ENCODE assay signal across 8 cellular contexts in genomic region chr17:50147841-50148225, GRCh38. TPM values are rescaled to one million over a fixed set of nuclear protein-coding genes. Genes with fewer than 3 reads are reported as not detected.
DNase-seq lines count a peak whose midpoint lies in the region; ATAC-seq, FAIRE-seq and TF ChIP-seq lines count a peak whose summit lies in the region.

No MANE protein-coding gene starts in this region.

- no peaks in the 10 kb centered on the region for H3K27me3 Mint-ChIP-seq in T-helper 1 cell treated with Interleukin-12 subunit alpha and Interleukin-12 subunit beta and Interleukin-4 antibody, amounts not matched to agents 30 μg/mL and 1 μg/mL, for 36 hours (ENCODE audit: low read depth)

- peaks cover 44% of the 10 kb centered on the region for H3K4me1 Mint-ChIP-seq in T-helper 1 cell treated with Interleukin-12 subunit alpha and Interleukin-12 subunit beta and Interleukin-4 antibody, amounts not matched to agents 30 μg/mL and 1 μg/mL, for 36 hours (ENCODE audit: low read depth)

- H3K9me3 ChIP-seq in ascending aorta = no peaks in the 10 kb centered on the region
- no peaks in the 10 kb centered on the region for H3K9me3 ChIP-seq in thoracic aorta

- peak overlapping the region; percentile 91 for H3K27ac Mint-ChIP-seq in T-helper 1 cell treated with Interleukin-12 subunit alpha and Interleukin-12 subunit beta and Interleukin-4 antibody, amounts not matched to agents 30 μg/mL and 1 μg/mL, for 36 hours

- H3K27me3 ChIP-seq in ascending aorta (no peaks in the 10 kb centered on the region), thoracic aorta (replicated peaks; ENCODE audit: insufficient read depth) (no peaks in the 10 kb centered on the region)

- peaks cover 40% of the 10 kb centered on the region for H3K36me3 Mint-ChIP-seq in T-helper 1 cell treated with Interleukin-12 subunit alpha and Interleukin-12 subunit beta and Interleukin-4 antibody, amounts not matched to agents 30 μg/mL and 1 μg/mL, for 36 hours (ENCODE audit: low read depth)

- H3K36me3 ChIP-seq in ascending aorta = peaks cover 25 to 27% of the 10 kb centered on the region in 2 donors
- H3K36me3 ChIP-seq in thoracic aorta = peaks cover 28% of the 10 kb centered on the region

- H3K4me1 ChIP-seq in ascending aorta (peaks cover 27 to 38% of the 10 kb centered on the region in 2 donors), thoracic aorta (ENCODE audit: control insufficient read depth in 1 of 2, low read depth in 2 of 2) (peaks cover 39 to 53% of the 10 kb centered on the region in 2 donors)

- H3K4me3 Mint-ChIP-seq in T-helper 1 cell treated with Interleukin-12 subunit alpha and Interleukin-12 subunit beta and Interleukin-4 antibody, amounts not matched to agents 30 μg/mL and 1 μg/mL, for 36 hours = peak overlapping the region; percentile 99

- H3K9me3 Mint-ChIP-seq in T-helper 1 cell treated with Interleukin-12 subunit alpha and Interleukin-12 subunit beta and Interleukin-4 antibody, amounts not matched to agents 30 μg/mL and 1 μg/mL, for 36 hours = no peaks in the 10 kb centered on the region

- peak overlapping the region; percentile 73 to 76 for H3K4me3 ChIP-seq in ascending aorta
- peak overlapping the region; percentile 96 for H3K4me3 ChIP-seq in thoracic aorta

- TF ChIP-seq CTCF in ascending aorta (IDR thresholded peaks at IDR 0.05) (no peak), thoracic aorta (IDR thresholded peaks at IDR 0.05) (no peak)

- DNase-seq in T-helper 1 cell (no peak), ascending aorta (ENCODE audit: low spot score in 2 of 2) (peak in 1 of 2 donors; percentile 78), left kidney (ENCODE audit: low read depth, low spot score) (peak; percentile 69), thoracic aorta (ENCODE audit: low spot score) (no peak), frontal cortex (ENCODE audit: low spot score in 2 of 2) (no peak)

- no peak for FAIRE-seq in frontal cortex (lab: Jason Lieb, UNC)

- no peak for ATAC-seq in thoracic aorta (ENCODE audit: insufficient number of reproducible peaks, low FRiP score, low read depth)
- no peak for ATAC-seq in GM18861 (IDR thresholded peaks at IDR 0.05; ENCODE audit: unreplicated experiment)
- no peak for ATAC-seq in HG03139 (IDR thresholded peaks at IDR 0.05; ENCODE audit: unreplicated experiment)

- H3K27ac ChIP-seq in ascending aorta (peak overlapping the region; percentile 89 to 93), thoracic aorta (peak overlapping the region; percentile 90 to 92)

- intact Hi-C loops in ascending aorta (cut with DNase I) = loop anchor here (5.0 kb wide), 3 partner anchors 36 to 51 kb away; partner anchors contain the start of gene PDK2

RNA-seq across cellular contexts. Expression of gene PPP1R9B, which starts 2.6 kb away (rescaled TPM):
- 63.5 TPM for total RNA-seq in ascending aorta
- total RNA-seq in thoracic aorta = 10 to 100 TPM; 53.3 to 67.1 TPM
- 68.9 TPM for total RNA-seq in frontal cortex

RNA-seq across cellular contexts. Expression of gene SAMD14, which starts 17.9 kb away (rescaled TPM):
- 3.2 TPM for total RNA-seq in ascending aorta
- 10 to 100 TPM in 1 of 2 donors, 1 to 10 TPM in 1; 9.7 to 11.5 TPM for total RNA-seq in thoracic aorta
- 21.2 TPM for total RNA-seq in frontal cortex

RNA-seq across cellular contexts. Expression of gene SGCA, which starts 18.0 kb away (rescaled TPM):
- total RNA-seq in ascending aorta = 78.5 TPM
- 100 to 1,000 TPM in 1 of 2 donors, 10 to 100 TPM in 1; 95.5 to 158 TPM for total RNA-seq in thoracic aorta
- total RNA-seq in frontal cortex = not detected

RNA-seq across cellular contexts. Expression of gene PDK2, which starts 52.7 kb away (rescaled TPM):
- total RNA-seq in ascending aorta = 73.5 TPM
- total RNA-seq in thoracic aorta = 10 to 100 TPM; 35.5 to 74.9 TPM
- total RNA-seq in frontal cortex = 11.8 TPM

RNA-seq across cellular contexts. Expression of gene COL1A1, which starts 53.6 kb away (rescaled TPM):
- total RNA-seq in ascending aorta (547 TPM), thoracic aorta (100 to 1,000 TPM; 261 to 270 TPM), frontal cortex (26.1 TPM)

Comparison
In these comparisons a context has a peak if more than half of its experiments do, and no peak if none do; other contexts are left out.
1. RNA of gene SGCA, which starts 18.0 kb away (total RNA-seq): 95.5 to 158 TPM in thoracic aorta and 78.5 TPM in ascending aorta (single experiment); not detected in frontal cortex (single experiment); every median in the first group is over 10 times any median in the second.